ENCODE assay signal across 8 cellular contexts in genomic region chr19:18571564-18572344, GRCh38. TPM values are rescaled to one million over a fixed set of nuclear protein-coding genes. Genes with fewer than 3 reads are reported as not detected.
DNase-seq lines count a peak whose midpoint lies in the region; ATAC-seq lines count a peak whose summit lies in the region.

UBA52 (plus strand) TSS chr19:18571857; CDS start chr19:18573301, 1,444 bp downstream.

- CTCF ChIA-PET in activated CD8-positive, alpha-beta memory T cell treated with anti-CD3 and anti-CD28 coated beads for 36 hours (lab: Charles Lee): interaction anchor here (0.6 to 3.9 kb wide), 19 partner anchors 11 to 1494 kb away, joined by 3 to 41 read pairs (median 3); partner anchors contain the start of genes ELL and REX1BD

- no peaks in the 10 kb centered on the region for H3K27me3 Mint-ChIP-seq in memory B cell

- ATAC-seq in GM19468 (IDR thresholded peaks at IDR 0.05; ENCODE audit: extremely low read depth, unreplicated experiment) (peak; percentile 90), memory B cell (ENCODE audit: low read depth) (peak; percentile 92)

- peak; percentile 89 for DNase-seq in CMK (ENCODE audit: low read depth)
- peak; percentile 95 for DNase-seq in HT-29 (ENCODE audit: low spot score)
- DNase-seq in NOMO-1 (lab: John Stamatoyannopoulos, UW; ENCODE audit: unreplicated experiment in 2 of 2): peak; percentile 98
- peak; percentile 97 for DNase-seq in effector CD8-positive, alpha-beta T cell (lab: John Stamatoyannopoulos, UW)
- DNase-seq in memory B cell (ENCODE audit: low spot score in 2 of 2): peak; percentile 100
- DNase-seq in stimulated activated CD8-positive, alpha-beta memory T cell treated with anti-CD3 and anti-CD28 coated beads, Interleukin-12 subunit alpha, Interleukin-12 subunit beta, amount 100 ng/mL, for 24 hours (ENCODE audit: extremely low read depth): peak; percentile 97

- peak within 1 kb of the TSS; percentile 95 for H3K4me3 Mint-ChIP-seq in memory B cell

- peak within 1 kb of the TSS; percentile 97 for H3K27ac Mint-ChIP-seq in memory B cell

- peaks cover 18% of the 10 kb centered on the region for H3K36me3 Mint-ChIP-seq in memory B cell

- no peaks in the 10 kb centered on the region for H3K9me3 Mint-ChIP-seq in memory B cell

- H3K4me1 Mint-ChIP-seq in memory B cell: peaks cover 13% of the 10 kb centered on the region

- POLR2A ChIA-PET in activated CD8-positive, alpha-beta memory T cell treated with anti-CD3 and anti-CD28 coated beads for 36 hours (lab: Charles Lee): interaction anchor here (0.6 to 4.2 kb wide), 13 partner anchors 14 to 348 kb away, joined by 3 to 34 read pairs (median 6); partner anchors contain the start of genes COPE, DDX49, ELL and FKBP8

RNA-seq across cellular contexts. Expression of gene UBA52, which starts in this region (rescaled TPM):
- 660 TPM in 2 replicates for total RNA-seq in HT-29 (2014; rRNA removed; shearing (Covaris generic))
- total RNA-seq in activated CD8-positive, alpha-beta memory T cell treated with anti-CD3 and anti-CD28 coated beads for 36 hours: 1,000 to 10,000 TPM; 1,648 to 1,705 TPM

Comparison
In these comparisons a context has a peak if more than half of its experiments do, and no peak if none do; other contexts are left out.
1. Peak in every context shown above with its lines: DNase-seq and ATAC-seq.